Comparison of ENCODE assay signal across 16 cellular contexts in the genomic region with DNA sequence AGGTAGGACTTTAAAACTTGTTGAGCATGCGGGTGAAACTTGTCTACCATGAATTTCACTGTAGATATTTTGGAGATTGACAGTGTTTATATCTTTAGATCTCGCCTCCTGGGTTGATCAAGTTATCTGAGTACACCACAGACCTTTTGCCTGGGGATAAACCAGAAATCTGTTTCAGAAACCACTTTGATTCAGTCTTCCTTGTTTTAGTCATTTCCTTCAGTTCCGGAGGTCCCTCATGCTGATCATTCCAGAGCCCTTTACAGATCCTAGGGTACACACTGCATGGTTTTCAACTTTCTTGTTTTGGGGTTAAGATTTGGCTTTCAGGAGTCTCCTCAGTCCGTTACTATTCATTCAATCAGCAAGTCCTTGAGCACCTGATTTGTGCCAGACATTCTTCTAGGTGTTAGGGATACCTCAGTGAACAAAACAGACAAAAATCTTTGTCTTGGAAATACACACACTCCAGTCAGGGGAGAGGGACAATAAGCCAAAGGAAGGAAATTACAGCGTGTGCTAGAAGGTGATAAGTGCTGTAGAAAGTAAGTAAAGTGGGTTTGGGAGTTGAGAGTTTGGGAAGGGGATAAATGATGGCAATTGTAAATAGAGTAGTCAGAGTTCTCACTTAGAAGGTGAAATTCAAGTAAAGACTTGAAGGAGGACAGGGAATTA. TPM values are rescaled to one million over a fixed set of nuclear protein-coding genes. Genes with fewer than 3 reads are reported as not detected.
"Had no signal": no experiment of that assay in that cellular context is flagged by ENCODE, and none has a peak within 500 bp of the region (broad histone marks: within the 10 kb centered on the region; RNA-seq: fewer than 3 reads in every experiment).

No MANE protein-coding gene starts in this region.

- H3K4me1 ChIP-seq: pancreas, thyroid gland, uterus had no signal

- H3K4me3 ChIP-seq: coronary artery, pancreas, skin epidermis, thyroid gland, uterus had no signal

- H3K9me3 ChIP-seq: pancreas, thyroid gland, uterus had no signal

- H3K36me3 ChIP-seq: pancreas, thyroid gland, uterus had no signal

- H3K27me3 Mint-ChIP-seq: activated CD8-positive, alpha-beta T cell treated with anti-CD3 and anti-CD28 coated beads for 36 hours; activated naive CD8-positive, alpha-beta T cell treated with anti-CD3 and anti-CD28 coated beads, Interleukin-2, amount 50 U/mL, for 24 hours; effector memory CD8-positive, alpha-beta T cell; memory B cell had no signal

- H3K27ac ChIP-seq: coronary artery, pancreas, thyroid gland, uterus had no signal

- H3K4me3 Mint-ChIP-seq: activated CD8-positive, alpha-beta T cell treated with anti-CD3 and anti-CD28 coated beads for 36 hours; activated naive CD8-positive, alpha-beta T cell treated with anti-CD3 and anti-CD28 coated beads, Interleukin-2, amount 50 U/mL, for 24 hours; effector memory CD8-positive, alpha-beta T cell; memory B cell had no signal

- H3K27ac Mint-ChIP-seq: activated CD8-positive, alpha-beta T cell treated with anti-CD3 and anti-CD28 coated beads for 36 hours; effector memory CD8-positive, alpha-beta T cell; memory B cell had no signal

- DNase-seq: activated CD4-positive, CD25-positive, alpha-beta regulatory T cell treated with anti-CD3 and anti-CD28 coated beads, Interleukin-2, amount 50 U/mL, for 72 hours; activated CD8-positive, alpha-beta memory T cell treated with anti-CD3 and anti-CD28 coated beads, Interleukin-2, amount 50 U/mL, for 4 hours; activated CD8-positive, alpha-beta T cell treated with anti-CD3 and anti-CD28 coated beads for 36 hours; activated naive CD4-positive, alpha-beta T cell treated with Interleukin-2 at 50 U/mL for 16 hours; activated naive CD8-positive, alpha-beta T cell treated with anti-CD3 and anti-CD28 coated beads, Interleukin-2, amount 50 U/mL, for 24 hours; effector memory CD8-positive, alpha-beta T cell; pancreas; retina; stimulated activated CD4-positive, alpha-beta T cell treated with anti-CD3 and anti-CD28 coated beads, Interleukin-4, amount 100 ng/mL, for 4 hours; thyroid gland; uterus had no signal

- H3K27me3 ChIP-seq: pancreas, thyroid gland, uterus had no signal

RNA-seq across cellular contexts. Expression of gene NOD2, which starts 12.2 kb away (rescaled TPM):
- total RNA-seq: fibroblast of villous mesenchyme had no signal
- polyA plus RNA-seq: neural cell had no signal

RNA-seq across cellular contexts. Expression of gene SNX20, which starts 24.5 kb away (rescaled TPM):
- total RNA-seq: fibroblast of villous mesenchyme had no signal
- polyA plus RNA-seq: neural cell had no signal
